27 cellular contexts compared by ENCODE assay signal in the genomic region with DNA sequence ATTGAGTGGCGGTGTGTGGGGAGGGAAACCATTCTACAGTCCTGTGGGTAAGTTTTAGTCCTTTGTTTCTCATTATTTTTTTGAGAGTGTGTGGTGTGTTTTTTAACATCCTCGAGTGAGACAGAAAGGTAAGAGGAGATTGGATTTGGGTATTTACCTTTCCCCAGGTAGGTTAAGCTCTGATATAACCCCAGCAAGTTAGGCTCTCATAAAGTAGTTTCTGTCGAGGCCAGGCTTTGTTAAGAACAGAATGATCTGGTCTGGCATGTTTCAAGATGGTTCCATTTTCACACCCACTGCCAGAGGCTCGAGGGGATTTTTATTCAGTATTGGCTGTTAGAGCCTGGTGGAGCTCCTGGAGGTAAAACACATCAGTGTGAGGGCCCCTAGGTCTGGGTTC.
"Had no signal": no experiment of that assay in that cellular context is flagged by ENCODE, and none has a peak within 500 bp of the region (broad histone marks: within the 10 kb centered on the region; RNA-seq: fewer than 3 reads in every experiment).

No MANE protein-coding gene starts in this region.

- H3K36me3 ChIP-seq: neural progenitor cell, ovary, right lobe of liver, sigmoid colon, thoracic aorta, thyroid gland, upper lobe of left lung, vagina had no signal

- H2AFZ ChIP-seq: neural progenitor cell, parathyroid adenoma had no signal

- H3K27ac ChIP-seq: neural progenitor cell, ovary, parathyroid adenoma, psoas muscle, right lobe of liver, sigmoid colon, thoracic aorta, thyroid gland, tibial nerve, upper lobe of left lung, vagina had no signal

- H3K9ac ChIP-seq: neural progenitor cell, parathyroid adenoma had no signal

- H3K4me2 ChIP-seq: neural progenitor cell had no signal

- ATAC-seq: naive thymus-derived CD4-positive, alpha-beta T cell; natural killer cell; psoas muscle; right cardiac atrium; right lobe of liver; stimulated activated effector memory CD8-positive, alpha-beta T cell treated with anti-CD3 and anti-CD28 coated beads, Interleukin-12 subunit alpha, Interleukin-12 subunit beta, amount 100 ng/mL, for 72 hours; stimulated activated naive B cell treated with anti-CD40 and anti-IgM and Interleukin-4, amounts not matched to agents 10 μg/mL and 1 μg/mL and 100 μg/mL, for 72 hours; stimulated activated naive CD8-positive, alpha-beta T cell treated with anti-CD3 and anti-CD28 coated beads, Interleukin-15, amount 100 ng/mL, for 72 hours; stimulated activated naive CD8-positive, alpha-beta T cell treated with anti-CD3 and anti-CD28 coated beads, Interleukin-15, Interleukin-2, amounts not matched to agents 100 U/mL and 50 U/mL, for 24 hours had no signal

- H3K4me1 ChIP-seq: parathyroid adenoma, psoas muscle, right lobe of liver, sigmoid colon, vagina had no signal

- FAIRE-seq: small intestine, urothelium cell line had no signal

- DNase-seq: naive thymus-derived CD4-positive, alpha-beta T cell; natural killer cell; occipital lobe; ovary; posterior cingulate gyrus; psoas muscle; right cardiac atrium; right lobe of liver; sigmoid colon; small intestine; stimulated activated CD4-positive, alpha-beta T cell treated with anti-CD3 and anti-CD28 coated beads, Interleukin-15, amount 100 ng/mL, for 24 hours; stimulated activated CD4-positive, alpha-beta T cell treated with anti-CD3 and anti-CD28 coated beads, Interleukin-2, amount 100 ng/mL, for 24 hours; stimulated activated CD4-positive, alpha-beta T cell treated with anti-CD3 and anti-CD28 coated beads, Interleukin-2, amount 100 ng/mL, for 48 hours; stimulated activated CD4-positive, alpha-beta T cell treated with anti-CD3 and anti-CD28 coated beads, Interleukin-4, amount 100 ng/mL, for 24 hours; stimulated activated naive B cell treated with anti-CD40 and anti-IgM and Interleukin-4, amounts not matched to agents 10 μg/mL and 1 μg/mL and 100 μg/mL, for 72 hours; stimulated activated naive CD8-positive, alpha-beta T cell treated with anti-CD3 and anti-CD28 coated beads, Interleukin-15, amount 100 ng/mL, for 72 hours; stimulated activated naive CD8-positive, alpha-beta T cell treated with anti-CD3 and anti-CD28 coated beads, Interleukin-15, Interleukin-2, amounts not matched to agents 100 U/mL and 50 U/mL, for 24 hours; thyroid gland; trophoblast cell; upper lobe of left lung had no signal

- H3K4me3 ChIP-seq: neural progenitor cell, ovary, psoas muscle, right lobe of liver, sigmoid colon, thoracic aorta, thyroid gland, tibial nerve, upper lobe of left lung, vagina had no signal

- H3K27me3 ChIP-seq: neural progenitor cell, ovary, right lobe of liver, sigmoid colon, thyroid gland, tibial nerve, upper lobe of left lung, vagina had no signal

- H3K9me3 ChIP-seq: ovary, psoas muscle, right lobe of liver, sigmoid colon, thoracic aorta, thyroid gland, tibial nerve, upper lobe of left lung, vagina had no signal
